In the genomic region with DNA sequence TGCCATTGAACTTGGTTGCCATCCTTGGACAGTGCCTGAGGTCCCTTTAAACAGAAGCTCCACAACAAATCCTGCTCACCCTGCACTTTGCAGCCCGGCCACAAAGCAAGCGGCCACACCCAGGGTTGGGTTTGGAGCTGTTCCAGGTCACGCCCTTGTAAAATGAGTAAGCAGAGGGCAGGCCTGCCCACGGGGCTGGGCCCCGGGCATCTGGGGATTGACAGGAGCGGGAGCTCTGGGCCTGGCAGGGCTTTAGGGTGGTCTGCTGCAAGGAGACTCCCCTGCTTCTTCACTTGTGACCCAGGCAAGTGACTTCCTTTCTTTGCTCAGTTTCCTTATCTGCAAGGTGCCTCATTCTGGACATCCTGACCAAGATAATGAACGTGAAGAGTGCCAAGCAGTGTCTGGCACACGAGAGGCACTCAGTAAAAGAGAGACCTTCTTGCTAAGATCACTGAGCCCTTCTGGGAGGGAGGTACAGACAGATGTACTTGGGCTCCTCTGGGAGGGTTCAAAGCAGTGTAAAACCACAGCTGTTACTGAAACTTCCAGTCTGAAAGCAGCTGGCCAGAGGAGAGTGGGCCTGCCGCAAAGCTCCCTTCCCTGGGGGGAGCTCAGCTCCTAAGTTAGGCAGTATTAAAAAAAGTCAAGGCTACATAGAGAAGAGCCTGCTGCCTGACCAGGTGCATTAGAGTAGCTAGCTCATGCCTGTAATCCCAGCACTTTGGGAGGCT, we compare ENCODE assay signal across 1 cellular context.
TF ChIP-seq lines count a peak whose summit lies in the region.

No MANE protein-coding gene starts in this region.

TF ChIP-seq in HEK293, 187 proteins besides CTCF, POLR2A, EP300 and RAD21 (continued from another document and continues in another):
- TF ChIP-seq, protein P1, sequence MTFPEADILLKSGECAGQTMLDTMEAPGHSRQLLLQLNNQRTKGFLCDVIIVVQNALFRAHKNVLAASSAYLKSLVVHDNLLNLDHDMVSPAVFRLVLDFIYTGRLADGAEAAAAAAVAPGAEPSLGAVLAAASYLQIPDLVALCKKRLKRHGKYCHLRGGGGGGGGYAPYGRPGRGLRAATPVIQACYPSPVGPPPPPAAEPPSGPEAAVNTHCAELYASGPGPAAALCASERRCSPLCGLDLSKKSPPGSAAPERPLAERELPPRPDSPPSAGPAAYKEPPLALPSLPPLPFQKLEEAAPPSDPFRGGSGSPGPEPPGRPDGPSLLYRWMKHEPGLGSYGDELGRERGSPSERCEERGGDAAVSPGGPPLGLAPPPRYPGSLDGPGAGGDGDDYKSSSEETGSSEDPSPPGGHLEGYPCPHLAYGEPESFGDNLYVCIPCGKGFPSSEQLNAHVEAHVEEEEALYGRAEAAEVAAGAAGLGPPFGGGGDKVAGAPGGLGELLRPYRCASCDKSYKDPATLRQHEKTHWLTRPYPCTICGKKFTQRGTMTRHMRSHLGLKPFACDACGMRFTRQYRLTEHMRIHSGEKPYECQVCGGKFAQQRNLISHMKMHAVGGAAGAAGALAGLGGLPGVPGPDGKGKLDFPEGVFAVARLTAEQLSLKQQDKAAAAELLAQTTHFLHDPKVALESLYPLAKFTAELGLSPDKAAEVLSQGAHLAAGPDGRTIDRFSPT (tag by site-specific recombination; IDR thresholded peaks at IDR 0.05), result peak; percentile 72; the same call in 1 of the 2 replicates
- TF ChIP-seq, protein P2, sequence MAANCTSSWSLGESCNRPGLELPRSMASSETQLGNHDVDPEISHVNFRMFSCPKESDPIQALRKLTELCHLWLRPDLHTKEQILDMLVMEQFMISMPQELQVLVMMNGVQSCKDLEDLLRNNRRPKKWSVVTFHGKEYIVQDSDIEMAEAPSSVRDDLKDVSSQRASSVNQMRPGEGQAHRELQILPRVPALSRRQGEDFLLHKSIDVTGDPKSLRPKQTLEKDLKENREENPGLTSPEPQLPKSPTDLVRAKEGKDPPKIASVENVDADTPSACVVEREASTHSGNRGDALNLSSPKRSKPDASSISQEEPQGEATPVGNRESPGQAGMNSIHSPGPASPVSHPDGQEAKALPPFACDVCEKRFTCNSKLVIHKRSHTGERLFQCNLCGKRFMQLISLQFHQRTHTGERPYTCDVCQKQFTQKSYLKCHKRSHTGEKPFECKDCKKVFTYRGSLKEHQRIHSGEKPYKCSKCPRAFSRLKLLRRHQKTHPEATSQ (tag by site-specific recombination; IDR thresholded peaks at IDR 0.05), result no peak
- no peak for TF ChIP-seq HOXD13 (CRISPR knock-in tag; IDR thresholded peaks at IDR 0.05; ENCODE audit: borderline replicate concordance)
- TF ChIP-seq, protein P3, sequence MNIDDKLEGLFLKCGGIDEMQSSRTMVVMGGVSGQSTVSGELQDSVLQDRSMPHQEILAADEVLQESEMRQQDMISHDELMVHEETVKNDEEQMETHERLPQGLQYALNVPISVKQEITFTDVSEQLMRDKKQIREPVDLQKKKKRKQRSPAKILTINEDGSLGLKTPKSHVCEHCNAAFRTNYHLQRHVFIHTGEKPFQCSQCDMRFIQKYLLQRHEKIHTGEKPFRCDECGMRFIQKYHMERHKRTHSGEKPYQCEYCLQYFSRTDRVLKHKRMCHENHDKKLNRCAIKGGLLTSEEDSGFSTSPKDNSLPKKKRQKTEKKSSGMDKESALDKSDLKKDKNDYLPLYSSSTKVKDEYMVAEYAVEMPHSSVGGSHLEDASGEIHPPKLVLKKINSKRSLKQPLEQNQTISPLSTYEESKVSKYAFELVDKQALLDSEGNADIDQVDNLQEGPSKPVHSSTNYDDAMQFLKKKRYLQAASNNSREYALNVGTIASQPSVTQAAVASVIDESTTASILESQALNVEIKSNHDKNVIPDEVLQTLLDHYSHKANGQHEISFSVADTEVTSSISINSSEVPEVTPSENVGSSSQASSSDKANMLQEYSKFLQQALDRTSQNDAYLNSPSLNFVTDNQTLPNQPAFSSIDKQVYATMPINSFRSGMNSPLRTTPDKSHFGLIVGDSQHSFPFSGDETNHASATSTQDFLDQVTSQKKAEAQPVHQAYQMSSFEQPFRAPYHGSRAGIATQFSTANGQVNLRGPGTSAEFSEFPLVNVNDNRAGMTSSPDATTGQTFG (tag by site-specific recombination; IDR thresholded peaks at IDR 0.05; ENCODE audit: borderline replicate concordance), result no peak
- no peak for TF ChIP-seq ZNF830 (tag by site-specific recombination; IDR thresholded peaks at IDR 0.05; ENCODE audit: low read depth)
- TF ChIP-seq ZNF610 (tag by site-specific recombination; IDR thresholded peaks at IDR 0.05; ENCODE audit: borderline replicate concordance), result no peak
- TF ChIP-seq ZNF560 (tag by site-specific recombination; IDR thresholded peaks at IDR 0.05; ENCODE audit: borderline replicate concordance), result no peak
- TF ChIP-seq, protein P4, sequence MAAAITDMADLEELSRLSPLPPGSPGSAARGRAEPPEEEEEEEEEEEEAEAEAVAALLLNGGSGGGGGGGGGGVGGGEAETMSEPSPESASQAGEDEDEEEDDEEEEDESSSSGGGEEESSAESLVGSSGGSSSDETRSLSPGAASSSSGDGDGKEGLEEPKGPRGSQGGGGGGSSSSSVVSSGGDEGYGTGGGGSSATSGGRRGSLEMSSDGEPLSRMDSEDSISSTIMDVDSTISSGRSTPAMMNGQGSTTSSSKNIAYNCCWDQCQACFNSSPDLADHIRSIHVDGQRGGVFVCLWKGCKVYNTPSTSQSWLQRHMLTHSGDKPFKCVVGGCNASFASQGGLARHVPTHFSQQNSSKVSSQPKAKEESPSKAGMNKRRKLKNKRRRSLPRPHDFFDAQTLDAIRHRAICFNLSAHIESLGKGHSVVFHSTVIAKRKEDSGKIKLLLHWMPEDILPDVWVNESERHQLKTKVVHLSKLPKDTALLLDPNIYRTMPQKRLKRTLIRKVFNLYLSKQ (tag by site-specific recombination; IDR thresholded peaks at IDR 0.05; ENCODE audit: borderline replicate concordance), result no peak
- peak; percentile 41; the same call in 1 of the 2 replicates for TF ChIP-seq ZNF366 (tag by site-specific recombination; conservative IDR thresholded peaks at IDR 0.05)
- no peak for TF ChIP-seq ZBTB1 (tag by site-specific recombination; IDR thresholded peaks at IDR 0.05)
- TF ChIP-seq ZBTB7A (tag by site-specific recombination; IDR thresholded peaks at IDR 0.05; ENCODE audit: low read depth), result no peak
- no peak for TF ChIP-seq ZNF623 (tag by site-specific recombination; IDR thresholded peaks at IDR 0.05)
- no peak for TF ChIP-seq ZNF776 (tag by site-specific recombination; IDR thresholded peaks at IDR 0.05; ENCODE audit: borderline replicate concordance)
- peak; percentile 70 for TF ChIP-seq ZBTB8A (tag by site-specific recombination; IDR thresholded peaks at IDR 0.05)
- no peak for TF ChIP-seq MYNN (tag by site-specific recombination; IDR thresholded peaks at IDR 0.05; ENCODE audit: borderline replicate concordance)
- no peak for TF ChIP-seq ZNF112 (tag by site-specific recombination; IDR thresholded peaks at IDR 0.05)
- TF ChIP-seq ZNF558 (tag by site-specific recombination; IDR thresholded peaks at IDR 0.05), result no peak
- TF ChIP-seq ZNF571 (tag by site-specific recombination; IDR thresholded peaks at IDR 0.05), result no peak
- TF ChIP-seq, protein P5, sequence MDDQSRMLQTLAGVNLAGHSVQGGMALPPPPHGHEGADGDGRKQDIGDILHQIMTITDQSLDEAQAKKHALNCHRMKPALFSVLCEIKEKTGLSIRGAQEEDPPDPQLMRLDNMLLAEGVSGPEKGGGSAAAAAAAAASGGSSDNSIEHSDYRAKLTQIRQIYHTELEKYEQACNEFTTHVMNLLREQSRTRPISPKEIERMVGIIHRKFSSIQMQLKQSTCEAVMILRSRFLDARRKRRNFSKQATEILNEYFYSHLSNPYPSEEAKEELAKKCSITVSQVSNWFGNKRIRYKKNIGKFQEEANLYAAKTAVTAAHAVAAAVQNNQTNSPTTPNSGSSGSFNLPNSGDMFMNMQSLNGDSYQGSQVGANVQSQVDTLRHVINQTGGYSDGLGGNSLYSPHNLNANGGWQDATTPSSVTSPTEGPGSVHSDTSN (CRISPR knock-in tag; IDR thresholded peaks at IDR 0.05), result no peak
- no peak for TF ChIP-seq IKZF3 (tag by site-specific recombination; IDR thresholded peaks at IDR 0.05)
- TF ChIP-seq KLF16 (tag by site-specific recombination; IDR thresholded peaks at IDR 0.05), result no peak
- peak; percentile 97 for TF ChIP-seq ZBTB20 (tag by site-specific recombination; IDR thresholded peaks at IDR 0.05)
- TF ChIP-seq, protein P6, sequence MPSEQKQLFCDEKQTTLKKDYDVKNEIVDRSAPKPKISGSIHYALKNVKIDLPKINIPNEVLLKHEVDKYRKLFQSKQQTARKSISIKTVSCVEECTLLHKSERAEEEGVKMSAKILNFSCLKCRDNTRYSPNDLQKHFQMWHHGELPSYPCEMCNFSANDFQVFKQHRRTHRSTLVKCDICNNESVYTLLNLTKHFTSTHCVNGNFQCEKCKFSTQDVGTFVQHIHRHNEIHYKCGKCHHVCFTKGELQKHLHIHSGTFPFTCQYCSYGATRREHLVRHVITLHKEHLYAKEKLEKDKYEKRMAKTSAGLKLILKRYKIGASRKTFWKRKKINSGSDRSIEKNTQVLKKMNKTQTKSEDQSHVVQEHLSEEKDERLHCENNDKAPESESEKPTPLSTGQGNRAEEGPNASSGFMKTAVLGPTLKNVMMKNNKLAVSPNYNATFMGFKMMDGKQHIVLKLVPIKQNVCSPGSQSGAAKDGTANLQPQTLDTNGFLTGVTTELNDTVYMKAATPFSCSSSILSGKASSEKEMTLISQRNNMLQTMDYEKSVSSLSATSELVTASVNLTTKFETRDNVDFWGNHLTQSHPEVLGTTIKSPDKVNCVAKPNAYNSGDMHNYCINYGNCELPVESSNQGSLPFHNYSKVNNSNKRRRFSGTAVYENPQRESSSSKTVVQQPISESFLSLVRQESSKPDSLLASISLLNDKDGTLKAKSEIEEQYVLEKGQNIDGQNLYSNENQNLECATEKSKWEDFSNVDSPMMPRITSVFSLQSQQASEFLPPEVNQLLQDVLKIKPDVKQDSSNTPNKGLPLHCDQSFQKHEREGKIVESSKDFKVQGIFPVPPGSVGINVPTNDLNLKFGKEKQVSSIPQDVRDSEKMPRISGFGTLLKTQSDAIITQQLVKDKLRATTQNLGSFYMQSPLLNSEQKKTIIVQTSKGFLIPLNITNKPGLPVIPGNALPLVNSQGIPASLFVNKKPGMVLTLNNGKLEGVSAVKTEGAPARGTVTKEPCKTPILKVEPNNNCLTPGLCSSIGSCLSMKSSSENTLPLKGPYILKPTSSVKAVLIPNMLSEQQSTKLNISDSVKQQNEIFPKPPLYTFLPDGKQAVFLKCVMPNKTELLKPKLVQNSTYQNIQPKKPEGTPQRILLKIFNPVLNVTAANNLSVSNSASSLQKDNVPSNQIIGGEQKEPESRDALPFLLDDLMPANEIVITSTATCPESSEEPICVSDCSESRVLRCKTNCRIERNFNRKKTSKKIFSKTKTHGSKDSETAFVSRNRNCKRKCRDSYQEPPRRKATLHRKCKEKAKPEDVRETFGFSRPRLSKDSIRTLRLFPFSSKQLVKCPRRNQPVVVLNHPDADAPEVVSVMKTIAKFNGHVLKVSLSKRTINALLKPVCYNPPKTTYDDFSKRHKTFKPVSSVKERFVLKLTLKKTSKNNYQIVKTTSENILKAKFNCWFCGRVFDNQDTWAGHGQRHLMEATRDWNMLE (tag by site-specific recombination; conservative IDR thresholded peaks at IDR 0.05; ENCODE audit: low read depth), result no peak
- TF ChIP-seq KLF8 (tag by site-specific recombination; IDR thresholded peaks at IDR 0.05), result peak; percentile 16; the same call in 1 of the 2 replicates
- TF ChIP-seq ZFP69B (tag by site-specific recombination; IDR thresholded peaks at IDR 0.05), result peak; percentile 66; the same call in 1 of the 2 replicates
- no peak for TF ChIP-seq ZNF266 (tag by site-specific recombination; IDR thresholded peaks at IDR 0.05; ENCODE audit: low read depth)
- TF ChIP-seq SALL2 (tag by site-specific recombination; IDR thresholded peaks at IDR 0.05; ENCODE audit: borderline replicate concordance), result no peak
- no peak; the same call in 1 of the 2 replicates for TF ChIP-seq ZEB2 (tag by site-specific recombination; IDR thresholded peaks at IDR 0.05)
- TF ChIP-seq, protein P7, sequence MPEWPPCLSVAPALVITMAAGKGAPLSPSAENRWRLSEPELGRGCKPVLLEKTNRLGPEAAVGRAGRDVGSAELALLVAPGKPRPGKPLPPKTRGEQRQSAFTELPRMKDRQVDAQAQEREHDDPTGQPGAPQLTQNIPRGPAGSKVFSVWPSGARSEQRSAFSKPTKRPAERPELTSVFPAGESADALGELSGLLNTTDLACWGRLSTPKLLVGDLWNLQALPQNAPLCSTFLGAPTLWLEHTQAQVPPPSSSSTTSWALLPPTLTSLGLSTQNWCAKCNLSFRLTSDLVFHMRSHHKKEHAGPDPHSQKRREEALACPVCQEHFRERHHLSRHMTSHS (tag by site-specific recombination; IDR thresholded peaks at IDR 0.05), result no peak
- no peak for TF ChIP-seq ZNF843 (tag by site-specific recombination; IDR thresholded peaks at IDR 0.05)
- TF ChIP-seq, protein P8, sequence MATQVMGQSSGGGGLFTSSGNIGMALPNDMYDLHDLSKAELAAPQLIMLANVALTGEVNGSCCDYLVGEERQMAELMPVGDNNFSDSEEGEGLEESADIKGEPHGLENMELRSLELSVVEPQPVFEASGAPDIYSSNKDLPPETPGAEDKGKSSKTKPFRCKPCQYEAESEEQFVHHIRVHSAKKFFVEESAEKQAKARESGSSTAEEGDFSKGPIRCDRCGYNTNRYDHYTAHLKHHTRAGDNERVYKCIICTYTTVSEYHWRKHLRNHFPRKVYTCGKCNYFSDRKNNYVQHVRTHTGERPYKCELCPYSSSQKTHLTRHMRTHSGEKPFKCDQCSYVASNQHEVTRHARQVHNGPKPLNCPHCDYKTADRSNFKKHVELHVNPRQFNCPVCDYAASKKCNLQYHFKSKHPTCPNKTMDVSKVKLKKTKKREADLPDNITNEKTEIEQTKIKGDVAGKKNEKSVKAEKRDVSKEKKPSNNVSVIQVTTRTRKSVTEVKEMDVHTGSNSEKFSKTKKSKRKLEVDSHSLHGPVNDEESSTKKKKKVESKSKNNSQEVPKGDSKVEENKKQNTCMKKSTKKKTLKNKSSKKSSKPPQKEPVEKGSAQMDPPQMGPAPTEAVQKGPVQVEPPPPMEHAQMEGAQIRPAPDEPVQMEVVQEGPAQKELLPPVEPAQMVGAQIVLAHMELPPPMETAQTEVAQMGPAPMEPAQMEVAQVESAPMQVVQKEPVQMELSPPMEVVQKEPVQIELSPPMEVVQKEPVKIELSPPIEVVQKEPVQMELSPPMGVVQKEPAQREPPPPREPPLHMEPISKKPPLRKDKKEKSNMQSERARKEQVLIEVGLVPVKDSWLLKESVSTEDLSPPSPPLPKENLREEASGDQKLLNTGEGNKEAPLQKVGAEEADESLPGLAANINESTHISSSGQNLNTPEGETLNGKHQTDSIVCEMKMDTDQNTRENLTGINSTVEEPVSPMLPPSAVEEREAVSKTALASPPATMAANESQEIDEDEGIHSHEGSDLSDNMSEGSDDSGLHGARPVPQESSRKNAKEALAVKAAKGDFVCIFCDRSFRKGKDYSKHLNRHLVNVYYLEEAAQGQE (tag by site-specific recombination; IDR thresholded peaks at IDR 0.05), result no peak
- TF ChIP-seq, protein P9, sequence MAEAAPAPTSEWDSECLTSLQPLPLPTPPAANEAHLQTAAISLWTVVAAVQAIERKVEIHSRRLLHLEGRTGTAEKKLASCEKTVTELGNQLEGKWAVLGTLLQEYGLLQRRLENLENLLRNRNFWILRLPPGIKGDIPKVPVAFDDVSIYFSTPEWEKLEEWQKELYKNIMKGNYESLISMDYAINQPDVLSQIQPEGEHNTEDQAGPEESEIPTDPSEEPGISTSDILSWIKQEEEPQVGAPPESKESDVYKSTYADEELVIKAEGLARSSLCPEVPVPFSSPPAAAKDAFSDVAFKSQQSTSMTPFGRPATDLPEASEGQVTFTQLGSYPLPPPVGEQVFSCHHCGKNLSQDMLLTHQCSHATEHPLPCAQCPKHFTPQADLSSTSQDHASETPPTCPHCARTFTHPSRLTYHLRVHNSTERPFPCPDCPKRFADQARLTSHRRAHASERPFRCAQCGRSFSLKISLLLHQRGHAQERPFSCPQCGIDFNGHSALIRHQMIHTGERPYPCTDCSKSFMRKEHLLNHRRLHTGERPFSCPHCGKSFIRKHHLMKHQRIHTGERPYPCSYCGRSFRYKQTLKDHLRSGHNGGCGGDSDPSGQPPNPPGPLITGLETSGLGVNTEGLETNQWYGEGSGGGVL (tag by site-specific recombination; IDR thresholded peaks at IDR 0.05), result 0 out of 2 replicates have a peak, but pooled peaks have one; percentile 26
- no peak for TF ChIP-seq SCRT1 (tag by site-specific recombination; IDR thresholded peaks at IDR 0.05; ENCODE audit: borderline replicate concordance)
